Comparison of ENCODE assay signal across 8 cellular contexts in genomic region chr6:122839477-122839876, GRCh38. TPM values are rescaled to one million over a fixed set of nuclear protein-coding genes. Genes with fewer than 3 reads are reported as not detected.
DNase-seq lines count a peak whose midpoint lies in the region; ATAC-seq and TF ChIP-seq lines count a peak whose summit lies in the region.

No MANE protein-coding gene starts in this region.

- H3K4me3 Mint-ChIP-seq in CD8-positive, alpha-beta T cell: no peak overlapping the region
- H3K4me3 Mint-ChIP-seq in effector memory CD8-positive, alpha-beta T cell: no peak overlapping the region
- no peak overlapping the region for H3K4me3 Mint-ChIP-seq in stimulated activated naive CD8-positive, alpha-beta T cell treated with anti-CD3 and anti-CD28 coated beads, Interleukin-15, amount 100 ng/mL, for 72 hours

- no peaks in the 10 kb centered on the region for H3K9me3 ChIP-seq in CD8-positive, alpha-beta T cell (ENCODE audit: low read length)

- H3K4me3 ChIP-seq in CD8-positive, alpha-beta T cell (ENCODE audit: low read depth, low read length): no peak overlapping the region

- intact Hi-C loops in CD8-positive, alpha-beta T cell (cut with DNase I, micrococcal nuclease): loop anchor here (1.0 to 5.0 kb wide), 2 partner anchors 109 to 347 kb away; no protein-coding TSS in a partner anchor

- H3K36me3 Mint-ChIP-seq in CD8-positive, alpha-beta T cell: no peaks in the 10 kb centered on the region
- H3K36me3 Mint-ChIP-seq in effector memory CD8-positive, alpha-beta T cell (ENCODE audit: insufficient read depth): no peaks in the 10 kb centered on the region

- POLR2A ChIA-PET in CD8-positive, alpha-beta T cell (lab: Charles Lee): no interaction called here

- H3K27ac Mint-ChIP-seq in CD8-positive, alpha-beta T cell: no peak overlapping the region
- no peak overlapping the region for H3K27ac Mint-ChIP-seq in effector memory CD8-positive, alpha-beta T cell
- H3K27ac Mint-ChIP-seq in stimulated activated naive CD8-positive, alpha-beta T cell treated with anti-CD3 and anti-CD28 coated beads, Interleukin-15, amount 100 ng/mL, for 72 hours: no peak overlapping the region

- H3K4me1 Mint-ChIP-seq in CD8-positive, alpha-beta T cell (ENCODE audit: low read depth): no peaks in the 10 kb centered on the region
- no peaks in the 10 kb centered on the region for H3K4me1 Mint-ChIP-seq in effector memory CD8-positive, alpha-beta T cell (ENCODE audit: low read depth in 2 of 2)
- no peaks in the 10 kb centered on the region for H3K4me1 Mint-ChIP-seq in stimulated activated naive CD8-positive, alpha-beta T cell treated with anti-CD3 and anti-CD28 coated beads, Interleukin-15, amount 100 ng/mL, for 72 hours

- H3K27ac ChIP-seq in CD8-positive, alpha-beta T cell (ENCODE audit: low read depth, low read length): no peak overlapping the region

- H3K4me1 ChIP-seq in CD8-positive, alpha-beta T cell (ENCODE audit: insufficient read depth, low read length): no peaks in the 10 kb centered on the region

- H3K36me3 ChIP-seq in CD8-positive, alpha-beta T cell (ENCODE audit: insufficient read depth, low read length): no peaks in the 10 kb centered on the region

- peak; percentile 46 for ATAC-seq in CD8-positive, alpha-beta T cell
- ATAC-seq in GM19025 (IDR thresholded peaks at IDR 0.05; ENCODE audit: low read depth, unreplicated experiment): peak; percentile 75
- peak; percentile 98 for ATAC-seq in HG03175 (IDR thresholded peaks at IDR 0.05; ENCODE audit: unreplicated experiment)
- peak; percentile 37 for ATAC-seq in effector memory CD8-positive, alpha-beta T cell (replicated peaks)
- peak; percentile 71 for ATAC-seq in stimulated activated naive CD8-positive, alpha-beta T cell treated with anti-CD3 and anti-CD28 coated beads, Interleukin-15, amount 100 ng/mL, for 72 hours

- no peaks in the 10 kb centered on the region for H3K9me3 Mint-ChIP-seq in CD8-positive, alpha-beta T cell
- no peaks in the 10 kb centered on the region for H3K9me3 Mint-ChIP-seq in effector memory CD8-positive, alpha-beta T cell
- H3K9me3 Mint-ChIP-seq in stimulated activated naive CD8-positive, alpha-beta T cell treated with anti-CD3 and anti-CD28 coated beads, Interleukin-15, amount 100 ng/mL, for 72 hours: no peaks in the 10 kb centered on the region

- CTCF ChIA-PET in CD8-positive, alpha-beta T cell (lab: Charles Lee): interaction anchor here (0.6 to 2.7 kb wide), 8 partner anchors 13 to 111 kb away, joined by 3 to 14 read pairs (median 4); partner anchors contain the start of gene FABP7

- peak; percentile 53 for TF ChIP-seq CTCF in CD8-positive, alpha-beta T cell (IDR thresholded peaks at IDR 0.05)

- peak in 4 of 7 experiments; percentile 14 to 46 (median 33) for DNase-seq in CD8-positive, alpha-beta T cell
- DNase-seq in NCI-H345 (lab: John Stamatoyannopoulos, UW): peak; percentile 80
- peak; percentile 4 to 45 for DNase-seq in activated CD4-positive, alpha-beta T cell treated with anti-CD3 and anti-CD28 coated beads for 4 hours
- peak; percentile 20 to 29 (median 26) for DNase-seq in effector memory CD8-positive, alpha-beta T cell
- peak; percentile 47 for DNase-seq in middle frontal gyrus (ENCODE audit: extremely low spot score, low spot score)
- peak; percentile 40 to 56 for DNase-seq in stimulated activated naive CD8-positive, alpha-beta T cell treated with anti-CD3 and anti-CD28 coated beads, Interleukin-15, amount 100 ng/mL, for 72 hours

- H3K27me3 Mint-ChIP-seq in CD8-positive, alpha-beta T cell (ENCODE audit: low read depth): peaks cover 4% of the 10 kb centered on the region
- peaks cover 0 to 8% of the 10 kb centered on the region in 2 donors for H3K27me3 Mint-ChIP-seq in effector memory CD8-positive, alpha-beta T cell
- peaks cover 11% of the 10 kb centered on the region for H3K27me3 Mint-ChIP-seq in stimulated activated naive CD8-positive, alpha-beta T cell treated with anti-CD3 and anti-CD28 coated beads, Interleukin-15, amount 100 ng/mL, for 72 hours

- H3K27me3 ChIP-seq in CD8-positive, alpha-beta T cell (ENCODE audit: insufficient read depth, low read length): no peaks in the 10 kb centered on the region

RNA-seq across cellular contexts. Expression of gene SMPDL3A, which starts 50.4 kb away (rescaled TPM):
- total RNA-seq in CD8-positive, alpha-beta T cell: not detected

RNA-seq across cellular contexts. Expression of gene FABP7, which starts 60.0 kb away (rescaled TPM):
- total RNA-seq in CD8-positive, alpha-beta T cell: not detected

Comparison
In these comparisons a context has a peak if more than half of its experiments do, and no peak if none do; other contexts are left out.
1. ATAC-seq: peak in every context shown above with its lines; median percentile 98 in HG03175; 75 in GM19025; 71 in stimulated activated naive CD8-positive, alpha-beta T cell treated with anti-CD3 and anti-CD28 coated beads, Interleukin-15, amount 100 ng/mL, for 72 hours; 46 in CD8-positive, alpha-beta T cell; 37 in effector memory CD8-positive, alpha-beta T cell.
2. DNase-seq: peak in every context shown above with its lines; median percentile 80 in NCI-H345; 48 in stimulated activated naive CD8-positive, alpha-beta T cell treated with anti-CD3 and anti-CD28 coated beads, Interleukin-15, amount 100 ng/mL, for 72 hours; 47 in middle frontal gyrus; 33 in CD8-positive, alpha-beta T cell; 26 in effector memory CD8-positive, alpha-beta T cell; 24 in activated CD4-positive, alpha-beta T cell treated with anti-CD3 and anti-CD28 coated beads for 4 hours.